Comparison of ENCODE assay signal across 8 cellular contexts in genomic region chr1:20787775-20788488, GRCh38. TPM values are rescaled to one million over a fixed set of nuclear protein-coding genes. Genes with fewer than 3 reads are reported as not detected.
DNase-seq lines count a peak whose midpoint lies in the region; ATAC-seq and TF ChIP-seq lines count a peak whose summit lies in the region.

No MANE protein-coding gene starts in this region.

- H2AFZ ChIP-seq in fibroblast of lung (ENCODE audit: low read length): peak overlapping the region; percentile 65
- H2AFZ ChIP-seq in osteoblast (ENCODE audit: low read length): peak overlapping the region; percentile 85

- peak overlapping the region; percentile 91 for H3K27ac ChIP-seq in KOPT-K1 (ENCODE audit: low read depth, low read length, poor library complexity, severe bottlenecking)
- H3K27ac ChIP-seq in fibroblast of lung (ENCODE audit: insufficient read depth, low read length): peak overlapping the region; percentile 95
- H3K27ac ChIP-seq in osteoblast (ENCODE audit: low read depth, low read length): peak overlapping the region; percentile 90

- peaks cover 14% of the 10 kb centered on the region; the same call in 1 of the 2 replicates for H3K36me3 ChIP-seq in KOPT-K1 (ENCODE audit: insufficient read depth, low read length)
- no peaks in the 10 kb centered on the region for H3K36me3 ChIP-seq in fibroblast of lung (ENCODE audit: control insufficient read depth, insufficient read depth, low read length)
- no peaks in the 10 kb centered on the region for H3K36me3 ChIP-seq in osteoblast (ENCODE audit: insufficient read depth, low read length)

- peak overlapping the region; percentile 94 for H3K4me2 ChIP-seq in fibroblast of lung (ENCODE audit: extremely low read depth, insufficient read depth, low read length)
- peak overlapping the region; percentile 88 for H3K4me2 ChIP-seq in osteoblast (ENCODE audit: insufficient read depth, low read length)

- H3K27me3 Mint-ChIP-seq in T-helper 17 cell: no peaks in the 10 kb centered on the region

- H3K9ac ChIP-seq in fibroblast of lung (ENCODE audit: insufficient read depth, low read length): peak overlapping the region; percentile 90

- H3K4me1 ChIP-seq in fibroblast of lung (ENCODE audit: control insufficient read depth, extremely low read depth, insufficient read depth, low read length) (peaks cover 9% of the 10 kb centered on the region), osteoblast (ENCODE audit: insufficient read depth, low read length) (peaks cover 35% of the 10 kb centered on the region)

- H3K9me3 ChIP-seq in KOPT-K1 (ENCODE audit: insufficient read depth, low read length, poor library complexity, severe bottlenecking) (no peaks in the 10 kb centered on the region), T-helper 17 cell (ENCODE audit: control insufficient read depth, low read length, poor library complexity, severe bottlenecking) (no peaks in the 10 kb centered on the region), fibroblast of lung (ENCODE audit: control insufficient read depth, insufficient read depth, low read depth, low read length) (no peaks in the 10 kb centered on the region), osteoblast (ENCODE audit: low read depth, low read length) (no peaks in the 10 kb centered on the region)

- no peak for TF ChIP-seq CTCF in fibroblast of lung (conservative IDR thresholded peaks at IDR 0.05 in 1 of 2, IDR thresholded peaks at IDR 0.05 in 1 of 2; ENCODE audit: low read depth in 1 of 2, low read length in 2 of 2)
- no peak for TF ChIP-seq CTCF in osteoblast (IDR thresholded peaks at IDR 0.05; ENCODE audit: extremely low read depth, low read depth, low read length)

- no peak for ATAC-seq in T-helper 17 cell
- ATAC-seq in HG02870 (IDR thresholded peaks at IDR 0.05; ENCODE audit: unreplicated experiment): no peak
- ATAC-seq in GM21717 (IDR thresholded peaks at IDR 0.05; ENCODE audit: unreplicated experiment): no peak

- DNase-seq in EL: peak; percentile 64
- no peak for DNase-seq in T-helper 17 cell
- DNase-seq in fibroblast of lung (ENCODE audit: low read depth in 2 of 2): peak; percentile 69 to 89
- peak; percentile 86 for DNase-seq in osteoblast (ENCODE audit: insufficient read length, low spot score, missing footprints)
- DNase-seq in activated CD4-positive, CD25-positive, alpha-beta regulatory T cell treated with anti-CD3 and anti-CD28 coated beads, Interleukin-2, amount 50 U/mL, for 72 hours: no peak

- H3K4me3 ChIP-seq in fibroblast of lung (replicated peaks in 1 of 4; ENCODE audit: control extremely low read depth in 1 of 4, insufficient read depth in 1 of 4, low read depth in 3 of 4, low read length in 4 of 4) (peak overlapping the region; percentile 64 to 96 (median 76)), osteoblast (ENCODE audit: insufficient read depth, low read length) (peak overlapping the region; percentile 97)

- H3K36me3 Mint-ChIP-seq in T-helper 17 cell (ENCODE audit: low read depth): no peaks in the 10 kb centered on the region

- peak overlapping the region; percentile 96 for H3K27ac Mint-ChIP-seq in T-helper 17 cell

- H3K4me3 Mint-ChIP-seq in T-helper 17 cell: peak overlapping the region; percentile 99

- H3K27me3 ChIP-seq in fibroblast of lung (ENCODE audit: control insufficient read depth, insufficient read depth, low read length) (no peaks in the 10 kb centered on the region), osteoblast (ENCODE audit: insufficient read depth, low read length) (no peaks in the 10 kb centered on the region)

- H3K79me2 ChIP-seq in fibroblast of lung (ENCODE audit: control insufficient read depth, insufficient read depth, low read length) (peaks cover 35% of the 10 kb centered on the region), osteoblast (ENCODE audit: insufficient read depth, low read length) (peaks cover 36% of the 10 kb centered on the region)

- peaks cover 26% of the 10 kb centered on the region for H3K4me1 Mint-ChIP-seq in T-helper 17 cell

- peaks cover 3% of the 10 kb centered on the region for H4K20me1 ChIP-seq in fibroblast of lung (ENCODE audit: control insufficient read depth, extremely low read depth, insufficient read depth, low read length)
- peaks cover 27% of the 10 kb centered on the region for H4K20me1 ChIP-seq in osteoblast (ENCODE audit: insufficient read depth, low read length)

RNA-seq across cellular contexts. Expression of gene HP1BP3, which starts 0.8 kb away (rescaled TPM):
- total RNA-seq in T-helper 17 cell: 100 to 1,000 TPM; 210 to 230 TPM
- total RNA-seq in fibroblast of lung: 254 and 255 TPM in 2 replicates
- polyA plus RNA-seq in fibroblast of lung: 200 and 201 TPM in 2 replicates
- 105 and 126 TPM in 2 replicates for polyA plus RNA-seq in fibroblast of lung (2012)
- 23.1 and 32.4 TPM in 2 replicates for polyA minus RNA-seq in fibroblast of lung (ENCODE audit: low replicate concordance)
- 249 and 267 TPM in 2 replicates for total RNA-seq in osteoblast

RNA-seq across cellular contexts. Expression of gene SH2D5, which starts 55.4 kb away (rescaled TPM):
- total RNA-seq in T-helper 17 cell: not detected
- 2.3 and 5.0 TPM in 2 replicates for total RNA-seq in fibroblast of lung
- polyA plus RNA-seq in fibroblast of lung: 3.6 and 7.3 TPM in 2 replicates
- 5.2 and 11.8 TPM in 2 replicates for polyA plus RNA-seq in fibroblast of lung (2012)
- 5.1 and 13.1 TPM in 2 replicates for polyA minus RNA-seq in fibroblast of lung (ENCODE audit: low replicate concordance)
- total RNA-seq in osteoblast: 1.4 and 1.8 TPM in 2 replicates

Comparison
In these comparisons a context has a peak if more than half of its experiments do, and no peak if none do; other contexts are left out.
1. DNase-seq: peak in EL (single experiment), fibroblast of lung (2 of 2) and osteoblast (single experiment); none in T-helper 17 cell (0 of 3) and activated CD4-positive, CD25-positive, alpha-beta regulatory T cell treated with anti-CD3 and anti-CD28 coated beads, Interleukin-2, amount 50 U/mL, for 72 hours (single experiment).
2. Peak in every context shown above with its lines, with median percentiles within 50 percentile points of each other: H3K27ac ChIP-seq.